In the genomic region with DNA sequence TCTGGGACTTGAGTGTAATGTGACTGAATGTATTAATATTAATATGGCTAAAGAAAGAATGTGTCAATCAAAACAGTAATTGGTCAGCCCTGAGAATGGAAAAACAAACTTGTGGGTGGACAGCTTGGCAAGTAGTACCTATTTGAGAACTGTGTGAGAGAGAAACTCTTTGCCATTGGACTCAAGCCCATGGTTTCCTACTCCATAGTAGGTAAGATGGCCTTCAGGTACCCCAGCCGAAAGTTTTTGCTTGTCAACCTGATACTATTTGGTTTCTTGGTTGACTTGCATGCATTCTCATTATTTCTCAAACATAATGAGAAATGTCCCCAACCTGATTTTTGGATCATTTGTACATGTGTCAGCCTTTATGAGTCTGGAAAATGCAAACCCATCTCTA, we compare ENCODE assay signal across 7 cellular contexts.
"Had no signal": no experiment of that assay in that cellular context is flagged by ENCODE, and none has a peak within 500 bp of the region (broad histone marks: within the 10 kb centered on the region; RNA-seq: fewer than 3 reads in every experiment).

No MANE protein-coding gene starts in this region.

- H3K4me3 Mint-ChIP-seq: IgD-negative memory B cell had no signal

- H3K36me3 Mint-ChIP-seq: IgD-negative memory B cell had no signal

- DNase-seq: IMR-90, KBM-7, KG1 had no signal

- H3K27me3 Mint-ChIP-seq: IgD-negative memory B cell had no signal

- ATAC-seq: HepG2, K562 had no signal

- H3K27ac Mint-ChIP-seq: IgD-negative memory B cell had no signal

- H3K4me1 Mint-ChIP-seq: IgD-negative memory B cell had no signal

- FAIRE-seq: HepG2, HTR-8/SVneo, K562 had no signal
